ENCODE assay signal across 8 cellular contexts in genomic region chr16:48365030-48365600, GRCh38. TPM values are rescaled to one million over a fixed set of nuclear protein-coding genes. Genes with fewer than 3 reads are reported as not detected.
DNase-seq lines count a peak whose midpoint lies in the region; ATAC-seq and TF ChIP-seq lines count a peak whose summit lies in the region.

No MANE protein-coding gene starts in this region.

- intact Hi-C loops in left colon (cut with DNase I, micrococcal nuclease), result no loop called here

- H3K9me3 ChIP-seq in thoracic aorta, result no peaks in the 10 kb centered on the region

- DNase-seq in T-helper 1 cell (no peak), left colon (peak; percentile 19 to 33), thoracic aorta (ENCODE audit: low spot score) (no peak), NCI-H446 treated with DMSO at 0.1 percent for 48 hours (lab: John Stamatoyannopoulos, UW) (no peak)
- no peak for DNase-seq in activated CD4-positive, alpha-beta T cell treated with anti-CD3 and anti-CD28 coated beads, Interleukin-2, amount 50 U/mL, for 4 hours

- ATAC-seq in left colon (peak; percentile 53), thoracic aorta (ENCODE audit: insufficient number of reproducible peaks, low FRiP score, low read depth) (no peak), HG02840 (IDR thresholded peaks at IDR 0.05; ENCODE audit: low FRiP score, unreplicated experiment) (no peak)

- H3K9me3 Mint-ChIP-seq in T-helper 1 cell treated with Interleukin-12 subunit alpha and Interleukin-12 subunit beta and Interleukin-4 antibody, amounts not matched to agents 30 μg/mL and 1 μg/mL, for 36 hours, result no peaks in the 10 kb centered on the region

- H3K27ac ChIP-seq in angular gyrus (ENCODE audit: low read depth, low read length), result peak overlapping the region; percentile 17
- peak overlapping the region; percentile 7 to 66 for H3K27ac ChIP-seq in thoracic aorta

- peaks cover 12% of the 10 kb centered on the region for H3K36me3 ChIP-seq in thoracic aorta

- peaks cover 9% of the 10 kb centered on the region for H3K36me3 Mint-ChIP-seq in T-helper 1 cell treated with Interleukin-12 subunit alpha and Interleukin-12 subunit beta and Interleukin-4 antibody, amounts not matched to agents 30 μg/mL and 1 μg/mL, for 36 hours (ENCODE audit: low read depth)

- H3K4me1 Mint-ChIP-seq in T-helper 1 cell treated with Interleukin-12 subunit alpha and Interleukin-12 subunit beta and Interleukin-4 antibody, amounts not matched to agents 30 μg/mL and 1 μg/mL, for 36 hours (ENCODE audit: low read depth), result peaks cover 54% of the 10 kb centered on the region

- H3K4me3 ChIP-seq in thoracic aorta, result peak overlapping the region; percentile 71

- TF ChIP-seq CTCF in thoracic aorta (IDR thresholded peaks at IDR 0.05), result no peak

- no peaks in the 10 kb centered on the region for H3K27me3 Mint-ChIP-seq in T-helper 1 cell treated with Interleukin-12 subunit alpha and Interleukin-12 subunit beta and Interleukin-4 antibody, amounts not matched to agents 30 μg/mL and 1 μg/mL, for 36 hours (ENCODE audit: low read depth)

- H3K4me3 Mint-ChIP-seq in T-helper 1 cell treated with Interleukin-12 subunit alpha and Interleukin-12 subunit beta and Interleukin-4 antibody, amounts not matched to agents 30 μg/mL and 1 μg/mL, for 36 hours, result peak overlapping the region; percentile 75

- no peaks in the 10 kb centered on the region for H3K27me3 ChIP-seq in thoracic aorta (replicated peaks; ENCODE audit: insufficient read depth)

- H3K4me1 ChIP-seq in thoracic aorta (ENCODE audit: control insufficient read depth in 1 of 2, low read depth in 2 of 2), result peaks cover 10 to 27% of the 10 kb centered on the region in 2 donors

- H3K27ac Mint-ChIP-seq in T-helper 1 cell treated with Interleukin-12 subunit alpha and Interleukin-12 subunit beta and Interleukin-4 antibody, amounts not matched to agents 30 μg/mL and 1 μg/mL, for 36 hours, result peak overlapping the region; percentile 67

RNA-seq across cellular contexts. Expression of gene SIAH1, which starts 20.1 kb away (rescaled TPM):
- 10 to 100 TPM; 25.1 to 30.7 TPM for total RNA-seq in left colon
- total RNA-seq in thoracic aorta, result 10 to 100 TPM; 28.2 to 40.8 TPM

Comparison
In these comparisons a context has a peak if more than half of its experiments do, and no peak if none do; other contexts are left out.
1. DNase-seq: peak in left colon (2 of 2); none in T-helper 1 cell (0 of 5), thoracic aorta (single experiment), NCI-H446 treated with DMSO at 0.1 percent for 48 hours (single experiment) and activated CD4-positive, alpha-beta T cell treated with anti-CD3 and anti-CD28 coated beads, Interleukin-2, amount 50 U/mL, for 4 hours (0 of 2).